In genomic region chr10:1344408-1344807, GRCh38 we compare ENCODE assay signal across 10 cellular contexts.
"Had no signal": no experiment of that assay in that cellular context is flagged by ENCODE, and none has a peak within 500 bp of the region (broad histone marks: within the 10 kb centered on the region; RNA-seq: fewer than 3 reads in every experiment).

No MANE protein-coding gene starts in this region.

- H3K27ac ChIP-seq: GM23248, HL-60, KMS-11 had no signal

- H3K4me3 Mint-ChIP-seq: HFFc6, IgD-negative memory B cell had no signal

- H3K36me3 ChIP-seq: HAP-1 had no signal

- ATAC-seq: HCT116, HepG2 had no signal

- DNase-seq: GM23248, GOT3, HFFc6, KBM-7 had no signal

- H3K4me2 ChIP-seq: KMS-11 had no signal

- H3K4me1 Mint-ChIP-seq: IgD-negative memory B cell had no signal

- H3K4me3 ChIP-seq: GM23248, HAP-1 had no signal

- H3K9ac ChIP-seq: GM23248, KMS-11 had no signal

- H2AFZ ChIP-seq: GM23248 had no signal

- H3K36me3 Mint-ChIP-seq: IgD-negative memory B cell had no signal

- H3K27ac Mint-ChIP-seq: HFFc6, IgD-negative memory B cell had no signal
